Comparison of ENCODE assay signal across 8 cellular contexts in the genomic region with DNA sequence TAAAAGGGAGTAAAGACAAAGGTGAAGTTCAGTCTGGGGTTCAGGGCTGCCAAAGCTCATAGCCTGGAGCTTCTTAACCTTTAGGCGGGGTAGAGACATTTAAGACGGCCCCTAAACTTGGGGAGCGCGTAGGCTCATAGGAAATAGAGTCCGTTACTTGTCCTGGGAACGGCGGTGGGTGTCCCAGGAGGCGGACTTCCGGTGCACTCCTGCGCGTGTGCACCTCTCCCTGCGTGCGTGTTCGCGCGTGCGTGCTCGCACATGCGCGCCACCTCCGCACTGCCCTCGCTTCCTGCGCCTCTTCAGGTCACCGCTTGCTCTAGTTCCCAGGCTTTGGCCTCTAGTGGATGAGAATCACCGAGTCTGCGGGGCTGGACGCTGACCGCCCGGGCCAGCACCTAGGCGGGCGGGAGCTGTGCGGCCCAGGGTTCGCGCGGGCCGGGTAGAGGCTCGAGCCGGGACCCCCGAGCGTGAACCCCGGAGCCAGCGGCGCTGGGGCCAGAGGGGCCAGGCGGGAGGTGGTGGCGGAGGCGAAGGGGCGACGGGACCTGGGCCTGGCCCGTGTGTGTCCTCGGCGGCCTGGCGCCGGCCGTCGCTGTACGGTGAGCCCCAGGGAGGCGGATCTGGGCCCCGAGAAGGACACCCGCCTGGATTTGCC. TPM values are rescaled to one million over a fixed set of nuclear protein-coding genes. Genes with fewer than 3 reads are reported as not detected.
DNase-seq lines count a peak whose midpoint lies in the region; ATAC-seq and TF ChIP-seq lines count a peak whose summit lies in the region.
"Not testable (repeated sequence)": the region's sequence is repeated elsewhere in the genome, so short reads cannot be mapped to it uniquely, and the experiment has no call there.

No MANE protein-coding gene starts in this region.

- H3K79me2 ChIP-seq in osteoblast (ENCODE audit: insufficient read depth, low read length): peaks cover 25% of the 10 kb centered on the region

- not testable (repeated sequence) for H3K36me3 ChIP-seq in osteoblast (ENCODE audit: insufficient read depth, low read length); testis (ENCODE audit: low read depth, missing control alignments)

- H2AFZ ChIP-seq in osteoblast (ENCODE audit: low read length): peak overlapping the region; percentile 90

- H4K20me1 ChIP-seq in osteoblast (ENCODE audit: insufficient read depth, low read length): not testable (repeated sequence)

- TF ChIP-seq POLR2A in testis (IDR thresholded peaks at IDR 0.05): not testable (repeated sequence)

- H3K36me3 Mint-ChIP-seq in activated naive CD8-positive, alpha-beta T cell treated with anti-CD3 and anti-CD28 coated beads for 36 hours: peaks cover 18% of the 10 kb centered on the region

- ATAC-seq in HG02623 (IDR thresholded peaks at IDR 0.05; ENCODE audit: unreplicated experiment) (peak; percentile 98), Right ventricle myocardium inferior (peak; percentile 100)

- H3K4me3 ChIP-seq in GM12864 (ENCODE audit: low read depth, low read length) (peak overlapping the region; percentile 96), osteoblast (ENCODE audit: insufficient read depth, low read length) (peak overlapping the region; percentile 83), testis (peak overlapping the region; percentile 65 to 78)

- H3K9me3 ChIP-seq in osteoblast (ENCODE audit: low read depth, low read length); testis: not testable (repeated sequence)

- peak overlapping the region; percentile 84 for H3K4me2 ChIP-seq in osteoblast (ENCODE audit: insufficient read depth, low read length)

- H3K4me1 Mint-ChIP-seq in activated naive CD8-positive, alpha-beta T cell treated with anti-CD3 and anti-CD28 coated beads for 36 hours: not testable (repeated sequence)

- DNase-seq in GM12864 (ENCODE audit: low read depth): peak; percentile 71
- peak; percentile 86 for DNase-seq in NCI-H1092 (lab: John Stamatoyannopoulos, UW)
- peak; percentile 83 for DNase-seq in SKM-1 treated with dmso at 0.1 percent for 144 hours (lab: John Stamatoyannopoulos, UW; ENCODE audit: unreplicated experiment)
- peak; percentile 80 for DNase-seq in activated naive CD8-positive, alpha-beta T cell treated with anti-CD3 and anti-CD28 coated beads for 36 hours
- DNase-seq in Right ventricle myocardium inferior (ENCODE audit: missing footprints): peak; percentile 89
- peak; percentile 87 for DNase-seq in osteoblast (ENCODE audit: insufficient read length, low spot score, missing footprints)
- DNase-seq in testis: peak; percentile 91

- H3K9me3 Mint-ChIP-seq in activated naive CD8-positive, alpha-beta T cell treated with anti-CD3 and anti-CD28 coated beads for 36 hours: not testable (repeated sequence)

- H3K4me1 ChIP-seq in osteoblast (ENCODE audit: insufficient read depth, low read length); testis: not testable (repeated sequence)

- peak overlapping the region; percentile 91 for H3K27ac Mint-ChIP-seq in activated naive CD8-positive, alpha-beta T cell treated with anti-CD3 and anti-CD28 coated beads for 36 hours

- H3K27ac ChIP-seq in osteoblast (ENCODE audit: low read depth, low read length) (peak overlapping the region; percentile 88), testis (peak overlapping the region; percentile 85 to 88)

- not testable (repeated sequence) for H3K27me3 ChIP-seq in osteoblast (ENCODE audit: insufficient read depth, low read length); testis

- intact Hi-C loops in Right ventricle myocardium inferior (cut with DNase I): loop anchor here (2.0 kb wide), 1 partner anchor 50 kb away; a partner anchor contains a TSS
- intact Hi-C loops in testis (cut with DNase I; ENCODE audit: low total_unique reads): not testable (repeated sequence)

- peak overlapping the region; percentile 96 for H3K4me3 Mint-ChIP-seq in activated naive CD8-positive, alpha-beta T cell treated with anti-CD3 and anti-CD28 coated beads for 36 hours

- not testable (repeated sequence) for H3K27me3 Mint-ChIP-seq in activated naive CD8-positive, alpha-beta T cell treated with anti-CD3 and anti-CD28 coated beads for 36 hours

- WGBS in testis, 2 donors: 0% methylated on average over 31 of the region's 59 CpGs; no CpG with 5 or more reads in 1 of the 2 donors

- TF ChIP-seq CTCF in GM12864 (IDR thresholded peaks at IDR 0.05; ENCODE audit: low read depth, low read length, missing control alignments); osteoblast (IDR thresholded peaks at IDR 0.05; ENCODE audit: extremely low read depth, low read depth, low read length): not testable (repeated sequence)
- peak in 1 of 3 experiments; percentile 26 for TF ChIP-seq CTCF in testis (IDR thresholded peaks at IDR 0.05)

RNA-seq across cellular contexts. Expression of a gene that starts 45.7 kb away (rescaled TPM):
- 10 to 100 TPM; 82.5 to 86.6 TPM for total RNA-seq in activated naive CD8-positive, alpha-beta T cell treated with anti-CD3 and anti-CD28 coated beads for 36 hours
- total RNA-seq in Right ventricle myocardium inferior (15.5 TPM), osteoblast (5.6 and 6.5 TPM in 2 replicates), testis (10 to 100 TPM; 48.3 to 51.2 TPM)
- polyA plus RNA-seq in testis (ENCODE audit: insufficient read depth, low read depth, low replicate concordance): 49.7 TPM

RNA-seq across cellular contexts. Expression of a gene that starts 51.2 kb away (rescaled TPM):
- 1 to 10 TPM; 3.7 to 3.8 TPM for total RNA-seq in activated naive CD8-positive, alpha-beta T cell treated with anti-CD3 and anti-CD28 coated beads for 36 hours
- total RNA-seq in Right ventricle myocardium inferior: 3.1 TPM
- 2.1 and 2.2 TPM in 2 replicates for total RNA-seq in osteoblast
- total RNA-seq in testis: 10 to 100 TPM in 1 of 2 donors, 1 to 10 TPM in 1; 8.9 to 11.3 TPM
- 10.5 TPM for polyA plus RNA-seq in testis (ENCODE audit: insufficient read depth, low read depth, low replicate concordance)

Comparison
In these comparisons a context has a peak if more than half of its experiments do, and no peak if none do; other contexts are left out.
1. Peak in every context shown above with its lines: DNase-seq, ATAC-seq, H3K4me3 ChIP-seq and H3K27ac ChIP-seq.